ENCODE assay signal across 8 cellular contexts in the genomic region with DNA sequence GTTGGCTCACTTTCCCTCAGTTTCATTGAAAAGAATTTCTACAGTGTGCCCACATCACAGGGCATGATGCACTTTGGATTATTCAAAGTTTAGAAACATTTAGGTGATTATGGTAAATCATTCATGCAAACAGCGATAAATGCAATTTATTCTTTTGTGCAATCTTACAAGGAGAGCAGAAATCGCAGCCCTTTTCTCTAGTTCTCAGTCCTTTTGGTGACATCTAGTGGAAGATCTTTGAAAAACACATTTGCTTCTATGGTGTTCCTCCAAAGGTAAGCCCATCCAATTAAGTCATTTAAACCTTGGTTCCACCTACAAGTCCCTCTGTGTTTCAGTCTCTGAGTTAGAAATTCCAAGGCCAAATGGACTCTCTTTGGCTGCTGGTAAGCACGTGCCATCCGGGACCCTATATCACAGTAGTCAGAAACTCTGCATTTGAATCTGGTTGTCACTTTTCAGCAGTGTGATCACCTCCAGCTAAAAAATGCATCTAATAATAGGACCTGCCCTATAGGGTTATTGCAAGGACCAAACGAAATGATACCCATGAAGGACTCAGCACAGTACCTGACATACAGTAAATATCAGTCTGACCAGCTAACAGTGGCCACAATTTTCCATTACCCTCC.
DNase-seq lines count a peak whose midpoint lies in the region; ATAC-seq and TF ChIP-seq lines count a peak whose summit lies in the region.

No MANE protein-coding gene starts in this region.

- peaks cover 48% of the 10 kb centered on the region for H3K36me3 Mint-ChIP-seq in MCF 10A (ENCODE audit: insufficient read depth, unreplicated experiment)

- intact Hi-C loops in MCF 10A (cut with micrococcal nuclease) (loop anchor here (1.0 to 5.0 kb wide), 6 partner anchors 124 to 427 kb away; a partner anchor contains a TSS), posterior cingulate gyrus (cut with DNase I) (loop anchor here (10.0 kb wide), 1 partner anchor 138 kb away; no protein-coding TSS in a partner anchor)

- BruUV-seq in MCF 10A (replicated peaks; lab: Mats Ljungman, UMichigan), result no TSS peak

- TF ChIP-seq CTCF in GM12875 (IDR thresholded peaks at IDR 0.05; ENCODE audit: borderline replicate concordance, insufficient read depth, low read depth, low read length) (peak; percentile 35; the same call in 1 of the 2 replicates), MCF 10A (IDR thresholded peaks at IDR 0.05; ENCODE audit: unreplicated experiment) (peak; percentile 75), liver (IDR thresholded peaks at IDR 0.05; ENCODE audit: low read depth, low read length, missing input control) (peak; percentile 52)

- DNase-seq in Ammon's horn (ENCODE audit: low spot score), result peak; percentile 64
- DNase-seq in NCI-H226, result peak; percentile 27
- DNase-seq in MCF 10A (ENCODE audit: unreplicated experiment), result peak; percentile 80
- no peak for DNase-seq in posterior cingulate gyrus
- DNase-seq in stimulated activated CD4-positive, alpha-beta T cell treated with anti-CD3 and anti-CD28 coated beads, Interleukin-4, amount 100 ng/mL, for 1 hour, result no peak

- peaks cover 14% of the 10 kb centered on the region for H3K4me1 Mint-ChIP-seq in MCF 10A (ENCODE audit: insufficient read depth, unreplicated experiment)

- H3K4me3 Mint-ChIP-seq in MCF 10A (ENCODE audit: unreplicated experiment), result no peak overlapping the region

- H3K27ac ChIP-seq in liver (ENCODE audit: low read depth in 1 of 2, low read length in 2 of 2), result no peak overlapping the region

- peak; percentile 82 to 87 for TF ChIP-seq RAD21 in liver (IDR thresholded peaks at IDR 0.05)

- H3K9me3 ChIP-seq in liver (ENCODE audit: control insufficient read depth in 4 of 4, low read length in 3 of 4), result no peaks in the 10 kb centered on the region

- H3K4me3 ChIP-seq in GM12875 (ENCODE audit: low read depth, low read length), result no peak overlapping the region
- H3K4me3 ChIP-seq in liver (ENCODE audit: low read depth in 1 of 3, low read length in 3 of 3), result no peak overlapping the region

- no peaks in the 10 kb centered on the region for H3K9me3 Mint-ChIP-seq in MCF 10A (ENCODE audit: unreplicated experiment)

- ATAC-seq in GM18909 (IDR thresholded peaks at IDR 0.05; ENCODE audit: poor library complexity, unreplicated experiment), result no peak

- H3K9ac ChIP-seq in liver (ENCODE audit: low read depth in 1 of 2, low read length in 2 of 2), result no peak overlapping the region

- POLR2A ChIA-PET in MCF 10A (lab: Yijun Ruan, JAX), result interaction anchor here (1.0 to 1.9 kb wide), 3 partner anchors 14 to 219 kb away, joined by 3 to 5 read pairs (median 3); no protein-coding TSS in a partner anchor

- H3K4me1 ChIP-seq in liver (ENCODE audit: control insufficient read depth in 4 of 4, insufficient read depth in 4 of 4, low read length in 3 of 4), result peaks cover 0 to 1% (median 0%) of the 10 kb centered on the region in 4 donors

- H3K27ac Mint-ChIP-seq in MCF 10A (ENCODE audit: low read depth, unreplicated experiment), result no peak overlapping the region

- no peaks in the 10 kb centered on the region for H3K27me3 Mint-ChIP-seq in MCF 10A (ENCODE audit: insufficient read depth, unreplicated experiment)

- CTCF ChIA-PET in MCF 10A (lab: Yijun Ruan, JAX), result interaction anchor here (0.6 to 3.7 kb wide), 44 partner anchors 8 to 554 kb away, joined by 3 to 46 read pairs (median 4); no protein-coding TSS in a partner anchor

- H3K36me3 ChIP-seq in liver (ENCODE audit: control insufficient read depth in 4 of 4, insufficient read depth in 3 of 4, low read depth in 1 of 4, low read length in 3 of 4), result peaks cover 3 to 26% (median 12%) of the 10 kb centered on the region in 4 donors

- H3K27me3 ChIP-seq in liver (ENCODE audit: control insufficient read depth in 4 of 4, insufficient read depth in 4 of 4, low read length in 3 of 4), result no peaks in the 10 kb centered on the region

- 34% methylated on average over 5 of the region's 5 CpGs for WGBS in liver

TF ChIP-seq in liver, 16 proteins besides CTCF, POLR2A, EP300 and RAD21:
- TF ChIP-seq SP1 (IDR thresholded peaks at IDR 0.05), result no peak
- no peak for TF ChIP-seq YY1 (IDR thresholded peaks at IDR 0.05)
- TF ChIP-seq RXRA (IDR thresholded peaks at IDR 0.05), result no peak
- TF ChIP-seq HNF4G (IDR thresholded peaks at IDR 0.05), result no peak
- no peak for TF ChIP-seq HNF4A (conservative IDR thresholded peaks at IDR 0.05)
- no peak for TF ChIP-seq JUND (IDR thresholded peaks at IDR 0.05)
- TF ChIP-seq, protein P1, sequence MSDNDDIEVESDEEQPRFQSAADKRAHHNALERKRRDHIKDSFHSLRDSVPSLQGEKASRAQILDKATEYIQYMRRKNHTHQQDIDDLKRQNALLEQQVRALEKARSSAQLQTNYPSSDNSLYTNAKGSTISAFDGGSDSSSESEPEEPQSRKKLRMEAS (IDR thresholded peaks at IDR 0.05), result no peak
- TF ChIP-seq TAF1 (conservative IDR thresholded peaks at IDR 0.05), result no peak

Comparison
In these comparisons a context has a peak if more than half of its experiments do, and no peak if none do; other contexts are left out.
1. DNase-seq: peak in Ammon's horn (single experiment), NCI-H226 (single experiment) and MCF 10A (single experiment); none in posterior cingulate gyrus (0 of 10) and stimulated activated CD4-positive, alpha-beta T cell treated with anti-CD3 and anti-CD28 coated beads, Interleukin-4, amount 100 ng/mL, for 1 hour (single experiment).
2. Peak in every context shown above with its lines, with median percentiles within 50 percentile points of each other: CTCF ChIP-seq.